In genomic region chr11:86800076-86800955, GRCh38 we compare ENCODE assay signal across 8 cellular contexts. TPM values are rescaled to one million over a fixed set of nuclear protein-coding genes. Genes with fewer than 3 reads are reported as not detected.
DNase-seq lines count a peak whose midpoint lies in the region; ATAC-seq and TF ChIP-seq lines count a peak whose summit lies in the region.

TSS of gene PRSS23 (plus strand) at chr11:86800542. CDS start at chr11:86807644, 7,102 bp downstream.

- peak within 1 kb of the TSS; percentile 73 for H3K4me3 Mint-ChIP-seq in activated naive CD8-positive, alpha-beta T cell treated with anti-CD3 and anti-CD28 coated beads for 36 hours

- peaks cover 8% of the 10 kb centered on the region for H3K4me1 ChIP-seq in BLaER1
- H3K4me1 ChIP-seq in osteoblast (ENCODE audit: insufficient read depth, low read length): peaks cover 54% of the 10 kb centered on the region

- peaks cover 24% of the 10 kb centered on the region for H3K4me1 Mint-ChIP-seq in activated naive CD8-positive, alpha-beta T cell treated with anti-CD3 and anti-CD28 coated beads for 36 hours

- H2AFZ ChIP-seq in osteoblast (ENCODE audit: low read length): peak within 1 kb of the TSS; percentile 62

- H4K20me1 ChIP-seq in BLaER1: peaks cover 6% of the 10 kb centered on the region; the same call in 1 of the 2 replicates
- H4K20me1 ChIP-seq in osteoblast (ENCODE audit: insufficient read depth, low read length): peaks cover 19% of the 10 kb centered on the region

- H3K4me2 ChIP-seq in BLaER1 (peak within 1 kb of the TSS; percentile 94), osteoblast (ENCODE audit: insufficient read depth, low read length) (peak within 1 kb of the TSS; percentile 92)

- H3K9ac ChIP-seq in BLaER1: peak within 1 kb of the TSS; percentile 69; the same call in 1 of the 2 replicates

- H3K9me3 ChIP-seq in BLaER1 (no peaks in the 10 kb centered on the region), osteoblast (ENCODE audit: low read depth, low read length) (no peaks in the 10 kb centered on the region)

- DNase-seq in NCI-H345 treated with DMSO at 0.1 percent for 48 hours (lab: John Stamatoyannopoulos, UW; ENCODE audit: unreplicated experiment) (peak; percentile 48), Right ventricle myocardium inferior (ENCODE audit: missing footprints) (peak; percentile 73), osteoblast (ENCODE audit: insufficient read length, low spot score, missing footprints) (peak; percentile 95), GOT3 (lab: John Stamatoyannopoulos, UW) (no peak)
- peak; percentile 57 for DNase-seq in activated naive CD8-positive, alpha-beta T cell treated with anti-CD3 and anti-CD28 coated beads for 36 hours

- ATAC-seq in GM19351 (IDR thresholded peaks at IDR 0.05; ENCODE audit: unreplicated experiment) (peak; percentile 61), Right ventricle myocardium inferior (peak; percentile 85), HG03378 (IDR thresholded peaks at IDR 0.05; ENCODE audit: unreplicated experiment) (no peak)

- H3K9me3 Mint-ChIP-seq in activated naive CD8-positive, alpha-beta T cell treated with anti-CD3 and anti-CD28 coated beads for 36 hours: peaks cover 3% of the 10 kb centered on the region

- H3K27ac Mint-ChIP-seq in activated naive CD8-positive, alpha-beta T cell treated with anti-CD3 and anti-CD28 coated beads for 36 hours: peak within 1 kb of the TSS; percentile 25

- peaks cover 6% of the 10 kb centered on the region for H3K36me3 Mint-ChIP-seq in activated naive CD8-positive, alpha-beta T cell treated with anti-CD3 and anti-CD28 coated beads for 36 hours

- peaks cover 83% of the 10 kb centered on the region for H3K27me3 Mint-ChIP-seq in activated naive CD8-positive, alpha-beta T cell treated with anti-CD3 and anti-CD28 coated beads for 36 hours

- peaks cover 38% of the 10 kb centered on the region for H3K79me2 ChIP-seq in osteoblast (ENCODE audit: insufficient read depth, low read length)

- H3K36me3 ChIP-seq in BLaER1 (no peaks in the 10 kb centered on the region), osteoblast (ENCODE audit: insufficient read depth, low read length) (no peaks in the 10 kb centered on the region)

- H3K27me3 ChIP-seq in BLaER1 (peaks cover 28% of the 10 kb centered on the region), osteoblast (ENCODE audit: insufficient read depth, low read length) (no peaks in the 10 kb centered on the region)

- intact Hi-C loops in Right ventricle myocardium inferior (cut with DNase I): loop anchor here (5.0 kb wide), 3 partner anchors 128 to 343 kb away; partner anchors contain the start of gene ME3

- TF ChIP-seq CTCF in osteoblast (IDR thresholded peaks at IDR 0.05; ENCODE audit: extremely low read depth, low read depth, low read length): no peak

- H3K4me3 ChIP-seq in BLaER1 (peak within 1 kb of the TSS; percentile 68), osteoblast (ENCODE audit: insufficient read depth, low read length) (peak within 1 kb of the TSS; percentile 86)

- no peak within 1 kb of the TSS for H3K27ac ChIP-seq in BLaER1
- peak within 1 kb of the TSS; percentile 82 for H3K27ac ChIP-seq in osteoblast (ENCODE audit: low read depth, low read length)

RNA-seq across cellular contexts. Expression of gene PRSS23, which starts in this region (rescaled TPM):
- total RNA-seq in activated naive CD8-positive, alpha-beta T cell treated with anti-CD3 and anti-CD28 coated beads for 36 hours: 1 to 10 TPM; 3.7 to 4.0 TPM
- 7.2 TPM for total RNA-seq in Right ventricle myocardium inferior
- 826 and 895 TPM in 2 replicates for total RNA-seq in osteoblast

Comparison
In these comparisons a context has a peak if more than half of its experiments do, and no peak if none do; other contexts are left out.
1. RNA of gene PRSS23 (total RNA-seq): 826 to 895 TPM in osteoblast; 7.2 TPM in Right ventricle myocardium inferior (single experiment) and 3.7 to 4.0 TPM in activated naive CD8-positive, alpha-beta T cell treated with anti-CD3 and anti-CD28 coated beads for 36 hours; every median in the first group is over 100 times any median in the second.